ENCODE assay signal across 2 cellular contexts in genomic region chr10:63573068-63573697, GRCh38.
A peak's percentile ranks its signal among the peaks of the same experiment; 100 is the strongest.
TF ChIP-seq lines count a peak whose summit lies in the region.

No MANE protein-coding gene starts in this region.

TF ChIP-seq in IMR-90, 13 proteins besides CTCF, POLR2A, EP300 and RAD21:
- no peak for TF ChIP-seq FOS (IDR thresholded peaks at IDR 0.05; ENCODE audit: low read depth, low read length)
- no peak for TF ChIP-seq SMC3 (IDR thresholded peaks at IDR 0.05; ENCODE audit: low read depth, low read length)
- TF ChIP-seq CHD1 (IDR thresholded peaks at IDR 0.05; ENCODE audit: low read depth, low read length) = no peak
- TF ChIP-seq USF2 (IDR thresholded peaks at IDR 0.05; ENCODE audit: low read depth, low read length) = no peak
- TF ChIP-seq NFE2L2 (IDR thresholded peaks at IDR 0.05; ENCODE audit: low read depth, low read length) = no peak
- no peak for TF ChIP-seq RFX5 (IDR thresholded peaks at IDR 0.05; ENCODE audit: low read depth, low read length)
- TF ChIP-seq BHLHE40 (IDR thresholded peaks at IDR 0.05; ENCODE audit: low read depth, low read length) = no peak
- no peak for TF ChIP-seq RCOR1 (IDR thresholded peaks at IDR 0.05; ENCODE audit: insufficient replicate concordance, low read length)
- TF ChIP-seq MAZ (IDR thresholded peaks at IDR 0.05; ENCODE audit: borderline replicate concordance, low read depth, low read length) = no peak
- TF ChIP-seq MAFK (IDR thresholded peaks at IDR 0.05; ENCODE audit: low read depth, low read length) = no peak
- no peak for TF ChIP-seq ELK1 (IDR thresholded peaks at IDR 0.05; ENCODE audit: borderline replicate concordance, low read depth, low read length)
- no peak for TF ChIP-seq MXI1 (IDR thresholded peaks at IDR 0.05; ENCODE audit: borderline replicate concordance, low read depth, low read length)
- TF ChIP-seq CEBPB (IDR thresholded peaks at IDR 0.05; ENCODE audit: low read depth, low read length) = no peak

TF ChIP-seq in GM12878, 131 proteins besides CTCF, POLR2A, EP300 and RAD21:
- TF ChIP-seq RBBP5 (conservative IDR thresholded peaks at IDR 0.05) (no peak), NFIC (IDR thresholded peaks at IDR 0.05; ENCODE audit: low read depth, low read length) (peak; percentile 30; the same call in 1 of the 2 replicates), JUNB (IDR thresholded peaks at IDR 0.05) (0 out of 2 replicates have a peak, but pooled peaks have one; percentile 46), FOXM1 (IDR thresholded peaks at IDR 0.05; ENCODE audit: low read depth, low read length) (peak; percentile 40; the same call in 1 of the 2 replicates), ETV6 (conservative IDR thresholded peaks at IDR 0.05 in 1 of 2, IDR thresholded peaks at IDR 0.05 in 1 of 2; ENCODE audit: borderline replicate concordance in 1 of 2, low read depth in 1 of 2) (peak in 1 of 2 experiments; percentile 17; a peak in 1 of 4 replicates), ATF2 (IDR thresholded peaks at IDR 0.05; ENCODE audit: low read length) (0 out of 2 replicates have a peak, but pooled peaks have one; percentile 26), PRDM15 (CRISPR knock-in tag; IDR thresholded peaks at IDR 0.05) (no peak)
